ENCODE assay signal across 9 cellular contexts in the genomic region with DNA sequence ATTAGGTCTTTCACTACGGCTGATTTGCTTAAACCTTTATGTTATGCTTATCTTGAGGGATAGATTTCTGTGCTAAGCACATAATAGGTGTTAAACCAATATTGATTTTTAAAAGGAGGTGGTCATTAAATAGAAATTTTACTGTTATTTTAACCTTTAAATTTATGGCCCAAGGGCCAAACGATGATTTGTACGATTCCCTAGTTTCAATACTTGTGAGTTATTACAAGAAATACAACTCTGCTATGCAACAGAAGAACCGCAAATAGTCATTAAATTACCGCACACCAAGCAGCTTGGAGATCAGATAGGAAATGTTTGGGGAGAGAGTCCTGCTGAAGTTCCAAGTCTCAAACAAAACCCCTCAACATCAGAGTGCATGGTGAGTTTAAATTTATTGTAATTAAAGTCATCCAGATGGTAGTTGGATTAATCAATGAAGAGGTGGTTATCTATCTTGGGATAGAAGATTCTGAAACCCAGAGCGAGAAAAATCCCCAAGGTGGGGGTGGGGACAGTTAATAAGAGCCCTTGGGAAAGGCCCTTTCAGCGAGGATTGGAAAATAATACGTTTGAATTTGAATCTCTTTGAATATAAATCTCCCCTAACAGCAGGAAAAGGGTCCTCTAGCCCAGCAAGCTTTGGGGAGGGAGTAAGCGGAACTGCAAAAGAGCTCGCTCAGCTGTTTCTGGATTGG. TPM values are rescaled to one million over a fixed set of nuclear protein-coding genes. Genes with fewer than 3 reads are reported as not detected.
DNase-seq lines count a peak whose midpoint lies in the region; ATAC-seq, FAIRE-seq and TF ChIP-seq lines count a peak whose summit lies in the region.
"Had no signal": no experiment of that assay in that cellular context is flagged by ENCODE, and none has a peak within 500 bp of the region (broad histone marks: within the 10 kb centered on the region; RNA-seq: fewer than 3 reads in every experiment).

No MANE protein-coding gene starts in this region.

- H3K36me3 ChIP-seq in kidney (ENCODE audit: control insufficient read depth in 1 of 2, insufficient read depth in 2 of 2, low read length in 2 of 2): no peaks in the 10 kb centered on the region

- H3K4me1 ChIP-seq in kidney (ENCODE audit: control insufficient read depth in 1 of 2, insufficient read depth in 1 of 2, low read depth in 1 of 2, low read length in 2 of 2): peaks cover 2 to 5% of the 10 kb centered on the region in 2 donors

- peak overlapping the region; percentile 81 to 94 for H3K9ac ChIP-seq in kidney (ENCODE audit: low read length in 2 of 2)

- H3K27ac ChIP-seq in kidney (ENCODE audit: low read depth in 2 of 2, low read length in 2 of 2): peak overlapping the region; percentile 74 to 88

- no peak for TF ChIP-seq CTCF in kidney (IDR thresholded peaks at IDR 0.05; ENCODE audit: borderline replicate concordance, extremely low read depth, insufficient read depth)

- peaks cover 5% of the 10 kb centered on the region for H3K36me3 Mint-ChIP-seq in activated naive CD8-positive, alpha-beta T cell treated with anti-CD3 and anti-CD28 coated beads, Interleukin-2, amount 50 U/mL, for 24 hours (ENCODE audit: low read depth)

- no peaks in the 10 kb centered on the region for H3K27me3 Mint-ChIP-seq in activated naive CD8-positive, alpha-beta T cell treated with anti-CD3 and anti-CD28 coated beads, Interleukin-2, amount 50 U/mL, for 24 hours

- intact Hi-C loops in kidney (cut with DNase I): no loop called here

- peak; percentile 27 for ATAC-seq in activated naive CD8-positive, alpha-beta T cell treated with anti-CD3 and anti-CD28 coated beads, Interleukin-2, amount 50 U/mL, for 24 hours
- ATAC-seq in GM18907 (IDR thresholded peaks at IDR 0.05; ENCODE audit: unreplicated experiment): no peak

- H3K9me3 ChIP-seq in kidney (ENCODE audit: control insufficient read depth in 1 of 2, low read length in 2 of 2): no peaks in the 10 kb centered on the region

- peak overlapping the region; percentile 86 to 98 for H3K4me3 ChIP-seq in kidney (ENCODE audit: low read length in 2 of 2)

- peaks cover 34% of the 10 kb centered on the region for H3K4me1 Mint-ChIP-seq in activated naive CD8-positive, alpha-beta T cell treated with anti-CD3 and anti-CD28 coated beads, Interleukin-2, amount 50 U/mL, for 24 hours

- peak overlapping the region; percentile 81 for H3K4me3 Mint-ChIP-seq in activated naive CD8-positive, alpha-beta T cell treated with anti-CD3 and anti-CD28 coated beads, Interleukin-2, amount 50 U/mL, for 24 hours

- H3K27ac Mint-ChIP-seq in activated naive CD8-positive, alpha-beta T cell treated with anti-CD3 and anti-CD28 coated beads, Interleukin-2, amount 50 U/mL, for 24 hours: peak overlapping the region; percentile 92

- H3K9me3 Mint-ChIP-seq in activated naive CD8-positive, alpha-beta T cell treated with anti-CD3 and anti-CD28 coated beads, Interleukin-2, amount 50 U/mL, for 24 hours: no peaks in the 10 kb centered on the region

- FAIRE-seq in kidney (lab: Jason Lieb, UNC): no peak
- FAIRE-seq: endometrium had no signal

- DNase-seq in NOMO-1 treated with DMSO at 0.1 percent for 48 hours (lab: John Stamatoyannopoulos, UW; ENCODE audit: unreplicated experiment) (peak; percentile 32), NOMO-1 treated with dmso at 0.1 percent for 144 hours (lab: John Stamatoyannopoulos, UW; ENCODE audit: unreplicated experiment) (no peak), NCI-H1092 treated with DMSO at 0.1 percent for 48 hours (lab: John Stamatoyannopoulos, UW) (peak; percentile 80), kidney (no peak), stromal cell of bone marrow (ENCODE audit: low read depth) (peak; percentile 3), cerebellar nuclear complex (lab: John Stamatoyannopoulos, UW) (no peak)
- DNase-seq in activated naive CD8-positive, alpha-beta T cell treated with anti-CD3 and anti-CD28 coated beads, Interleukin-2, amount 50 U/mL, for 24 hours: peak; percentile 47

RNA-seq across cellular contexts. Expression of gene QSER1, which starts 0.8 kb away (rescaled TPM):
- 27.4 TPM for total RNA-seq in kidney
- 2.8 TPM for polyA plus RNA-seq in kidney (ENCODE audit: insufficient read depth, low read depth, low replicate concordance)

Comparison
In these comparisons a context has a peak if more than half of its experiments do, and no peak if none do; other contexts are left out.
1. DNase-seq: peak in NOMO-1 treated with DMSO at 0.1 percent for 48 hours (single experiment), NCI-H1092 treated with DMSO at 0.1 percent for 48 hours (single experiment), activated naive CD8-positive, alpha-beta T cell treated with anti-CD3 and anti-CD28 coated beads, Interleukin-2, amount 50 U/mL, for 24 hours (single experiment) and stromal cell of bone marrow (single experiment); none in NOMO-1 treated with dmso at 0.1 percent for 144 hours (single experiment), kidney (single experiment) and cerebellar nuclear complex (0 of 2).